12 cellular contexts compared by ENCODE assay signal in genomic region chr21:41630249-41630648, GRCh38.
A peak's percentile ranks its signal among the peaks of the same experiment; 100 is the strongest.
DNase-seq lines count a peak whose midpoint lies in the region; ATAC-seq and TF ChIP-seq lines count a peak whose summit lies in the region.
"Had no signal": no experiment of that assay in that cellular context is flagged by ENCODE, and none has a peak within 500 bp of the region (broad histone marks: within the 10 kb centered on the region; RNA-seq: fewer than 3 reads in every experiment).

No MANE protein-coding gene starts in this region.

- DNase-seq in BJ (ENCODE audit: low read depth) (peak; percentile 97), IMR-90 (peak; percentile 100), cardiac fibroblast (ENCODE audit: low read depth in 2 of 2) (peak; percentile 99 to 100), non-pigmented ciliary epithelial cell (ENCODE audit: low read depth) (peak; percentile 86), C1 segment of cervical spinal cord (lab: John Stamatoyannopoulos, UW) (no peak)
- DNase-seq in activated CD4-positive, alpha-beta memory T cell treated with anti-CD3 and anti-CD28 coated beads, Interleukin-2, amount 10 ng/mL, durations not matched to agents 7 days and 5 days, result no peak
- DNase-seq: activated T-cell treated with anti-CD3 and anti-CD28 coated beads, Interleukin-2, amount 50 U/mL, for 48 hours; NCI-H187; stimulated activated CD4-positive, alpha-beta T cell treated with anti-CD3 and anti-CD28 coated beads, Interleukin-2, amount 100 ng/mL, for 24 hours had no signal

- no peak for TF ChIP-seq RAD21 in IMR-90 (IDR thresholded peaks at IDR 0.05; ENCODE audit: low read length)

- no peak overlapping the region for H4K5ac ChIP-seq in IMR-90 (ENCODE audit: low read depth, low read length)

- no TSS peak for BruUV-seq in IMR-90 (replicated peaks; lab: Mats Ljungman, UMichigan)

- TF ChIP-seq POLR2A in IMR-90 (IDR thresholded peaks at IDR 0.05; ENCODE audit: low read depth, low read length), result no peak

- H3K9ac ChIP-seq in IMR-90 (ENCODE audit: low read depth, low read length), result no peak overlapping the region

- H2BK20ac ChIP-seq in IMR-90 (ENCODE audit: low read depth, low read length), result no peak overlapping the region

- no peak overlapping the region for H2BK120ac ChIP-seq in IMR-90 (ENCODE audit: low read depth, low read length)

- no peak overlapping the region for H2BK15ac ChIP-seq in IMR-90 (ENCODE audit: low read depth, low read length)

- H2BK5ac ChIP-seq in IMR-90 (ENCODE audit: low read depth, low read length, poor library complexity, severe bottlenecking), result peak overlapping the region; percentile 28

- peaks cover 12% of the 10 kb centered on the region for H3K27me3 Mint-ChIP-seq in activated CD4-positive, alpha-beta memory T cell treated with anti-CD3 and anti-CD28 coated beads, Interleukin-2, amount 10 ng/mL, durations not matched to agents 7 days and 5 days

- H3K4ac ChIP-seq in IMR-90 (ENCODE audit: low read depth, low read length), result peak overlapping the region; percentile 31; the same call in 1 of the 2 replicates

- TF ChIP-seq CTCF in BJ (IDR thresholded peaks at IDR 0.05; ENCODE audit: insufficient read depth, low read depth, low read length) (no peak), IMR-90 (conservative IDR thresholded peaks at IDR 0.05; ENCODE audit: low read depth, low read length) (no peak), cardiac fibroblast (IDR thresholded peaks at IDR 0.05; ENCODE audit: low read depth, low read length) (no peak)

- no CpG with 5 or more reads among the region's 14 CpGs for WGBS in IMR-90 (ENCODE audit: extremely low coverage in 2 of 2, insufficient read length in 1 of 2), 2 experiments

- peak overlapping the region in 1 of 2 experiments; percentile 34; a peak in 2 of 4 replicates for H4K8ac ChIP-seq in IMR-90 (ENCODE audit: low read depth in 2 of 2, low read length in 2 of 2)

- no peak overlapping the region for H3K14ac ChIP-seq in IMR-90 (replicated peaks; ENCODE audit: low read depth, low read length)

- H3K9me1 ChIP-seq in IMR-90 (ENCODE audit: insufficient read depth, low read length), result peaks cover 6% of the 10 kb centered on the region; the same call in 1 of the 2 replicates

- H3K27ac Mint-ChIP-seq in activated CD4-positive, alpha-beta memory T cell treated with anti-CD3 and anti-CD28 coated beads, Interleukin-2, amount 10 ng/mL, durations not matched to agents 7 days and 5 days, result no peak overlapping the region

- no peak overlapping the region for H2AK9ac ChIP-seq in IMR-90 (replicated peaks; ENCODE audit: low read depth, low read length, poor library complexity)

- H4K20me1 ChIP-seq in IMR-90 (ENCODE audit: insufficient read depth, low read length), result no peaks in the 10 kb centered on the region; the same call in 1 of the 2 replicates

- no peaks in the 10 kb centered on the region for H3K79me1 ChIP-seq in IMR-90 (ENCODE audit: low read depth in 1 of 2, low read length in 2 of 2)

- H3K27me3 ChIP-seq in BJ (ENCODE audit: control insufficient read depth, insufficient read depth, low read length) (no peaks in the 10 kb centered on the region; the same call in 1 of the 2 replicates), IMR-90 (ENCODE audit: control insufficient read depth, insufficient read depth, low read length) (peaks cover 8% of the 10 kb centered on the region)

- CTCF ChIA-PET in BJ (lab: Yijun Ruan, JAX) (interaction anchor here (1.6 kb wide), 1 partner anchor 148 kb away, joined by 4 read pairs; no protein-coding TSS in a partner anchor), IMR-90 (lab: Yijun Ruan, JAX) (no interaction called here)
- CTCF ChIA-PET in activated CD4-positive, alpha-beta memory T cell treated with anti-CD3 and anti-CD28 coated beads, Interleukin-2, amount 10 ng/mL, durations not matched to agents 7 days and 5 days (lab: Charles Lee), result interaction anchor here (2.0 kb wide), 1 partner anchor 347 kb away, joined by 4 read pairs; no protein-coding TSS in a partner anchor

- POLR2A ChIA-PET in BJ (lab: Charles Lee) (no interaction called here), IMR-90 (lab: Charles Lee; ENCODE audit: unreplicated experiment) (no interaction called here)
- POLR2A ChIA-PET in activated CD4-positive, alpha-beta memory T cell treated with anti-CD3 and anti-CD28 coated beads, Interleukin-2, amount 10 ng/mL, durations not matched to agents 7 days and 5 days (lab: Charles Lee), result no interaction called here

- intact Hi-C loops in IMR-90 (cut with micrococcal nuclease), result no loop called here

- no peaks in the 10 kb centered on the region for H3K4me1 Mint-ChIP-seq in activated CD4-positive, alpha-beta memory T cell treated with anti-CD3 and anti-CD28 coated beads, Interleukin-2, amount 10 ng/mL, durations not matched to agents 7 days and 5 days

- no peak overlapping the region for H3K4me3 Mint-ChIP-seq in activated CD4-positive, alpha-beta memory T cell treated with anti-CD3 and anti-CD28 coated beads, Interleukin-2, amount 10 ng/mL, durations not matched to agents 7 days and 5 days

- H4K91ac ChIP-seq in IMR-90 (ENCODE audit: insufficient read depth, low read depth, low read length), result no peak overlapping the region

- dilution Hi-C loops in IMR-90 (cut with HindIII; ENCODE audit: low sequenced_read_pairs, unreplicated experiment), result no loop called here

- H3K36me3 Mint-ChIP-seq in activated CD4-positive, alpha-beta memory T cell treated with anti-CD3 and anti-CD28 coated beads, Interleukin-2, amount 10 ng/mL, durations not matched to agents 7 days and 5 days (ENCODE audit: low read depth), result no peaks in the 10 kb centered on the region

- in situ Hi-C loops in IMR-90 (cut with MboI; ENCODE audit: low sequenced_read_pairs), result no loop called here

- H3K36me3 ChIP-seq in BJ (ENCODE audit: control insufficient read depth, insufficient read depth, low read length) (no peaks in the 10 kb centered on the region), IMR-90 (ENCODE audit: control insufficient read depth, insufficient read depth, low read length) (no peaks in the 10 kb centered on the region)
- H3K36me3 ChIP-seq: thoracic aorta had no signal

- no peaks in the 10 kb centered on the region for H3K9me3 Mint-ChIP-seq in activated CD4-positive, alpha-beta memory T cell treated with anti-CD3 and anti-CD28 coated beads, Interleukin-2, amount 10 ng/mL, durations not matched to agents 7 days and 5 days

- H3K27ac ChIP-seq in IMR-90 (ENCODE audit: insufficient read depth, low read length), result no peak overlapping the region
- H3K27ac ChIP-seq: thoracic aorta had no signal

- H3K4me3 ChIP-seq in BJ (ENCODE audit: low read depth, low read length) (no peak overlapping the region), IMR-90 (ENCODE audit: insufficient read depth, low read depth, low read length) (no peak overlapping the region), cardiac fibroblast (replicated peaks in 1 of 2; ENCODE audit: low read depth in 2 of 2, low read length in 2 of 2) (no peak overlapping the region)
- H3K4me3 ChIP-seq: thoracic aorta had no signal

- no peak overlapping the region for H2AK5ac ChIP-seq in IMR-90 (ENCODE audit: low read depth, low read length)

- no peaks in the 10 kb centered on the region for H3K9me3 ChIP-seq in IMR-90 (ENCODE audit: control insufficient read depth, insufficient read depth, low read length)
- H3K9me3 ChIP-seq: thoracic aorta had no signal

- H3K23ac ChIP-seq in IMR-90 (ENCODE audit: low read depth, low read length), result no peak overlapping the region

- ATAC-seq in IMR-90 (ENCODE audit: low read depth) (peak; percentile 95), GM21381 (IDR thresholded peaks at IDR 0.05; ENCODE audit: unreplicated experiment) (no peak), HG02678 (IDR thresholded peaks at IDR 0.05; ENCODE audit: unreplicated experiment) (no peak)

- H3K4me1 ChIP-seq in IMR-90 (ENCODE audit: control insufficient read depth, insufficient read depth, low read length), result peaks cover 5% of the 10 kb centered on the region

- H3K4me2 ChIP-seq in IMR-90 (ENCODE audit: low read depth, low read length), result peak overlapping the region; percentile 55

- peak overlapping the region; percentile 60 for H2AFZ ChIP-seq in IMR-90 (replicated peaks; ENCODE audit: low read length, poor library complexity)

- H3K56ac ChIP-seq in IMR-90 (ENCODE audit: extremely low read depth, insufficient read depth, low read length), result no peak overlapping the region

- no peak overlapping the region; the same call in 1 of the 2 replicates for H3K18ac ChIP-seq in IMR-90 (ENCODE audit: low read depth, low read length)

TF ChIP-seq in IMR-90, 13 proteins besides CTCF, POLR2A, EP300 and RAD21 (continues in another document):
- no peak for TF ChIP-seq ELK1 (IDR thresholded peaks at IDR 0.05; ENCODE audit: borderline replicate concordance, low read depth, low read length)
- TF ChIP-seq RFX5 (IDR thresholded peaks at IDR 0.05; ENCODE audit: low read depth, low read length), result no peak
- TF ChIP-seq BHLHE40 (IDR thresholded peaks at IDR 0.05; ENCODE audit: low read depth, low read length), result peak; percentile 94
- peak; percentile 88 for TF ChIP-seq CEBPB (IDR thresholded peaks at IDR 0.05; ENCODE audit: low read depth, low read length)
- no peak for TF ChIP-seq RCOR1 (IDR thresholded peaks at IDR 0.05; ENCODE audit: insufficient replicate concordance, low read length)
- no peak for TF ChIP-seq MAZ (IDR thresholded peaks at IDR 0.05; ENCODE audit: borderline replicate concordance, low read depth, low read length)
- no peak for TF ChIP-seq CHD1 (IDR thresholded peaks at IDR 0.05; ENCODE audit: low read depth, low read length)
- peak; percentile 58; the same call in 1 of the 2 replicates for TF ChIP-seq MXI1 (IDR thresholded peaks at IDR 0.05; ENCODE audit: borderline replicate concordance, low read depth, low read length)
- peak; percentile 60; the same call in 1 of the 2 replicates for TF ChIP-seq USF2 (IDR thresholded peaks at IDR 0.05; ENCODE audit: low read depth, low read length)
- 0 out of 2 replicates have a peak, but pooled peaks have one; percentile 5 for TF ChIP-seq SMC3 (IDR thresholded peaks at IDR 0.05; ENCODE audit: low read depth, low read length)
- TF ChIP-seq FOS (IDR thresholded peaks at IDR 0.05; ENCODE audit: low read depth, low read length), result peak; percentile 95

Comparison
In these comparisons a context has a peak if more than half of its experiments do, and no peak if none do; other contexts are left out.
1. DNase-seq: peak in BJ (single experiment), IMR-90 (single experiment), cardiac fibroblast (2 of 2) and non-pigmented ciliary epithelial cell (single experiment); none in activated CD4-positive, alpha-beta memory T cell treated with anti-CD3 and anti-CD28 coated beads, Interleukin-2, amount 10 ng/mL, durations not matched to agents 7 days and 5 days (single experiment) and C1 segment of cervical spinal cord (0 of 14).